19 cellular contexts compared by ENCODE assay signal in genomic region chr7:127346575-127347256, GRCh38. TPM values are rescaled to one million over a fixed set of nuclear protein-coding genes. Genes with fewer than 3 reads are reported as not detected.
DNase-seq lines count a peak whose midpoint lies in the region; ATAC-seq, FAIRE-seq and TF ChIP-seq lines count a peak whose summit lies in the region.
"Had no signal": no experiment of that assay in that cellular context is flagged by ENCODE, and none has a peak within 500 bp of the region (broad histone marks: within the 10 kb centered on the region; RNA-seq: fewer than 3 reads in every experiment).

No MANE protein-coding gene starts in this region.

- TF ChIP-seq RAD21 in K562 (CRISPR knock-in tag; conservative IDR thresholded peaks at IDR 0.05 in 1 of 2, IDR thresholded peaks at IDR 0.05 in 1 of 2), result no peak

- peaks cover 5% of the 10 kb centered on the region for H3K4me1 Mint-ChIP-seq in T-helper 2 cell treated with Interferon-gamma antibody and Interleukin-4, amounts not matched to agents 5 μg/mL and 100 μg/mL, for 36 hours (ENCODE audit: low read depth)
- peaks cover 17 to 31% (median 20%) of the 10 kb centered on the region in 4 donors for H3K4me1 Mint-ChIP-seq in CD4-positive, alpha-beta memory T cell
- H3K4me1 Mint-ChIP-seq in natural killer cell, result peaks cover 9 to 31% of the 10 kb centered on the region in 2 donors

- CTCF ChIA-PET in CD4-positive, alpha-beta memory T cell (lab: Charles Lee; ENCODE audit: partially characterized antibody), result interaction anchor here (0.8 to 4.4 kb wide), 8 partner anchors 24 to 168 kb away, joined by 3 to 44 read pairs (median 4); no protein-coding TSS in a partner anchor
- CTCF ChIA-PET in K562 (lab: Yijun Ruan, JAX; ENCODE audit: low intra/inter-chr PET ratio), result interaction anchor here (0.8 to 2.2 kb wide), 5 partner anchors 44 to 168 kb away, joined by 3 to 17 read pairs (median 8); partner anchors contain the start of gene ZNF800

- H3K36me3 ChIP-seq in CD4-positive, alpha-beta memory T cell (ENCODE audit: insufficient read depth, low read length), result no peaks in the 10 kb centered on the region
- H3K36me3 ChIP-seq in K562 (ENCODE audit: control insufficient read depth, insufficient read depth, low read length) (peaks cover 4% of the 10 kb centered on the region; the same call in 1 of the 3 replicates), prostate gland (no peaks in the 10 kb centered on the region)
- H3K36me3 ChIP-seq: spleen, stomach had no signal

- ATAC-seq in K562, result 0 out of 3 replicates have a peak, but pooled peaks have one; percentile 3
- no peak for ATAC-seq in natural killer cell
- no peak for ATAC-seq in GM21723 (IDR thresholded peaks at IDR 0.05; ENCODE audit: unreplicated experiment)
- no peak for ATAC-seq in GM21367 (IDR thresholded peaks at IDR 0.05; ENCODE audit: unreplicated experiment)

- H3K4me2 ChIP-seq in K562 (ENCODE audit: insufficient read depth, low read length), result no peak overlapping the region

- no peak for FAIRE-seq in K562 (lab: Jason Lieb, UNC)
- FAIRE-seq: A549, G401.6 had no signal

- no peak overlapping the region for H3K27ac ChIP-seq in CD4-positive, alpha-beta memory T cell (ENCODE audit: low read depth, low read length)
- no peak overlapping the region for H3K27ac ChIP-seq in K562 (ENCODE audit: extremely low read depth, low read depth, low read length)
- no peak overlapping the region for H3K27ac ChIP-seq in prostate gland
- H3K27ac ChIP-seq: HL-60, psoas muscle, spleen had no signal

- H3K36me3 Mint-ChIP-seq in T-helper 2 cell treated with Interferon-gamma antibody and Interleukin-4, amounts not matched to agents 5 μg/mL and 100 μg/mL, for 36 hours (ENCODE audit: low read depth), result peaks cover 5% of the 10 kb centered on the region
- H3K36me3 Mint-ChIP-seq in CD4-positive, alpha-beta memory T cell, result peaks cover 3% of the 10 kb centered on the region in 2 donors
- no peaks in the 10 kb centered on the region for H3K36me3 Mint-ChIP-seq in natural killer cell

- BruUV-seq in K562 (replicated peaks; lab: Mats Ljungman, UMichigan), result no TSS peak

- no peaks in the 10 kb centered on the region for H3K79me2 ChIP-seq in K562 (ENCODE audit: control insufficient read depth, insufficient read depth, low read length)

- POLR2A ChIA-PET in CD4-positive, alpha-beta memory T cell (lab: Charles Lee; ENCODE audit: partially characterized antibody), result interaction anchor here (1.7 to 3.5 kb wide), 2 partner anchors 46 to 101 kb away, joined by 10 to 37 read pairs; partner anchors contain the start of gene ZNF800
- POLR2A ChIA-PET in K562 (lab: Yijun Ruan, JAX), result interaction anchor here (1.2 kb wide), 2 partner anchors 8 to 19 kb away, joined by 4 read pairs; no protein-coding TSS in a partner anchor

- H3K27me3 Mint-ChIP-seq in T-helper 2 cell treated with Interferon-gamma antibody and Interleukin-4, amounts not matched to agents 5 μg/mL and 100 μg/mL, for 36 hours (ENCODE audit: low read depth), result peaks cover 21% of the 10 kb centered on the region
- H3K27me3 Mint-ChIP-seq in CD4-positive, alpha-beta memory T cell, result no peaks in the 10 kb centered on the region
- H3K27me3 Mint-ChIP-seq in natural killer cell (ENCODE audit: low read depth in 2 of 2), result peaks cover 0 to 2% of the 10 kb centered on the region in 2 donors

- TF ChIP-seq CTCF in K562 (IDR thresholded peaks at IDR 0.05 in 2 of 3, conservative IDR thresholded peaks at IDR 0.05 in 1 of 3; ENCODE audit: insufficient read depth in 2 of 3, low read depth in 1 of 3, low read length in 3 of 3) (no peak), natural killer cell (IDR thresholded peaks at IDR 0.05) (no peak), prostate gland (IDR thresholded peaks at IDR 0.05) (no peak)

- no peak overlapping the region for H3K9ac ChIP-seq in K562 (ENCODE audit: insufficient read depth in 1 of 2, low read depth in 2 of 2, low read length in 2 of 2)

- intact Hi-C loops in CD4-positive, alpha-beta memory T cell (cut with micrococcal nuclease), result loop anchor here (1.0 to 5.0 kb wide), 6 partner anchors 24 to 241 kb away; partner anchors contain the start of genes ARF5, GCC1, GRM8 and ZNF800
- intact Hi-C loops in K562 (cut with micrococcal nuclease), result loop anchor here (1.0 to 10.0 kb wide), 2 partner anchors 101 to 858 kb away; no protein-coding TSS in a partner anchor
- intact Hi-C loops in natural killer cell (cut with micrococcal nuclease), result loop anchor here (1.0 kb wide), 1 partner anchor 101 kb away; no protein-coding TSS in a partner anchor
- intact Hi-C loops in prostate gland (cut with DNase I), result loop anchor here (10.0 kb wide), 1 partner anchor 168 kb away; no protein-coding TSS in a partner anchor

- no peak overlapping the region for H3K27ac Mint-ChIP-seq in T-helper 2 cell treated with Interferon-gamma antibody and Interleukin-4, amounts not matched to agents 5 μg/mL and 100 μg/mL, for 36 hours
- peak overlapping the region in 4 of 7 donors; percentile 5 to 62 (median 48) for H3K27ac Mint-ChIP-seq in CD4-positive, alpha-beta memory T cell
- peak overlapping the region in 1 of 2 donors; percentile 11 for H3K27ac Mint-ChIP-seq in natural killer cell

- TF ChIP-seq EP300 in K562 (IDR thresholded peaks at IDR 0.05; ENCODE audit: low read length), result no peak

- no peaks in the 10 kb centered on the region for H3K9me1 ChIP-seq in K562 (ENCODE audit: control insufficient read depth, insufficient read depth, low read length)

- H4K20me1 ChIP-seq in K562 (replicated peaks; ENCODE audit: control insufficient read depth, insufficient read depth, low read length), result no peaks in the 10 kb centered on the region

- H3K4me3 ChIP-seq in CD4-positive, alpha-beta memory T cell (ENCODE audit: low read length in 2 of 2), result no peak overlapping the region
- H3K4me3 ChIP-seq in K562, result no peak overlapping the region
- no peak overlapping the region for H3K4me3 ChIP-seq in prostate gland

- no peak overlapping the region for H2AFZ ChIP-seq in K562 (ENCODE audit: low read depth, low read length)

- peaks cover 9% of the 10 kb centered on the region for H3K4me1 ChIP-seq in CD4-positive, alpha-beta memory T cell (ENCODE audit: insufficient read depth, low read length)
- H3K4me1 ChIP-seq in K562 (replicated peaks in 1 of 2; ENCODE audit: control insufficient read depth in 2 of 2, insufficient read depth in 2 of 2, low read length in 2 of 2) (peaks cover 0 to 8% of the 10 kb centered on the region in 2 experiments; a peak in 3 of 5 replicates), prostate gland (replicated peaks) (no peaks in the 10 kb centered on the region)
- H3K4me1 ChIP-seq: A549, psoas muscle had no signal

- peak overlapping the region; percentile 58 for H3K4me3 Mint-ChIP-seq in T-helper 2 cell treated with Interferon-gamma antibody and Interleukin-4, amounts not matched to agents 5 μg/mL and 100 μg/mL, for 36 hours
- H3K4me3 Mint-ChIP-seq in CD4-positive, alpha-beta memory T cell, result peak overlapping the region; percentile 34 to 87 (median 62)
- peak overlapping the region; percentile 80 for H3K4me3 Mint-ChIP-seq in natural killer cell

- no peaks in the 10 kb centered on the region for H3K9me3 Mint-ChIP-seq in T-helper 2 cell treated with Interferon-gamma antibody and Interleukin-4, amounts not matched to agents 5 μg/mL and 100 μg/mL, for 36 hours
- H3K9me3 Mint-ChIP-seq in CD4-positive, alpha-beta memory T cell, result peaks cover 0 to 6% (median 3%) of the 10 kb centered on the region in 8 donors
- no peaks in the 10 kb centered on the region for H3K9me3 Mint-ChIP-seq in natural killer cell

- no peaks in the 10 kb centered on the region for H3K9me3 ChIP-seq in CD4-positive, alpha-beta memory T cell (ENCODE audit: control insufficient read depth in 1 of 2, low read length in 2 of 2)
- H3K9me3 ChIP-seq in K562 (replicated peaks; ENCODE audit: control insufficient read depth, insufficient read depth, low read depth, low read length) (no peaks in the 10 kb centered on the region), prostate gland (no peaks in the 10 kb centered on the region)
- H3K9me3 ChIP-seq: psoas muscle had no signal

- WGBS in K562 (ENCODE audit: insufficient coverage, low coverage, missing lambda C conversion rate), result 44% methylated on average over 9 of the region's 9 CpGs
- WGBS in prostate gland, result 85% methylated on average over 9 of the region's 9 CpGs

- TF ChIP-seq POLR2A in K562 (conservative IDR thresholded peaks at IDR 0.05) (no peak), prostate gland (IDR thresholded peaks at IDR 0.05) (no peak)

- in situ Hi-C loops in K562 (cut with MboI), result no loop called here

- no peak for DNase-seq in T-helper 2 cell treated with Interferon-gamma antibody and Interleukin-4, amounts not matched to agents 5 μg/mL and 100 μg/mL, for 36 hours (ENCODE audit: low spot score)
- DNase-seq in T-helper 2 cell (no peak), K562 (ENCODE audit: extremely low read depth in 1 of 4, low spot score in 3 of 4) (no peak), natural killer cell (no peak), prostate gland (ENCODE audit: low spot score) (no peak)
- DNase-seq in CD4-positive, alpha-beta memory T cell, result no peak
- DNase-seq: central memory CD4-positive, alpha-beta T cell; KG1; NCI-H1092; NCI-H2107; NCI-H748 treated with DMSO at 0.1 percent for 48 hours; psoas muscle; spleen; stomach had no signal

- H3K27me3 ChIP-seq in CD4-positive, alpha-beta memory T cell (ENCODE audit: insufficient read depth, low read length), result no peaks in the 10 kb centered on the region
- H3K27me3 ChIP-seq in K562 (ENCODE audit: control insufficient read depth in 2 of 2, insufficient read depth in 2 of 2, low read length in 2 of 2), result no peaks in the 10 kb centered on the region; a peak in 1 of 5 replicates
- H3K27me3 ChIP-seq in prostate gland (replicated peaks; ENCODE audit: insufficient read depth), result no peaks in the 10 kb centered on the region
- H3K27me3 ChIP-seq: stomach had no signal

RNA-seq across cellular contexts. Expression of gene ZNF800, which starts 45.8 kb away (rescaled TPM):
- total RNA-seq in CD4-positive, alpha-beta memory T cell, result 10 to 100 TPM; 61.3 to 63.3 TPM
- polyA plus RNA-seq in CD4-positive, alpha-beta memory T cell, result 10 to 100 TPM; 25.6 to 59.4 TPM
- total RNA-seq in K562 (2011; cell fraction: chromatin; rRNA removed; ENCODE audit: low replicate concordance), result 28.7 and 131 TPM in 2 replicates
- total RNA-seq in K562 (2011; cell fraction: nucleolus; rRNA removed), result 19.2 and 29.9 TPM in 2 replicates
- 38.3 and 60.6 TPM in 2 replicates for total RNA-seq in K562 (2011; cell fraction: nucleoplasm; rRNA removed)
- total RNA-seq in K562 (2014; rRNA removed) (21.0 and 25.2 TPM in 2 replicates), K562 (2014; rRNA removed; fragmentation: Illumina TruSeq; extraction: Trizol) (46.1 and 51.1 TPM in 2 replicates), K562 (2015; rRNA removed; fragmentation: Illumina TruSeq; extraction: Trizol) (54.0 and 58.3 TPM in 2 replicates), K562 (2021) (48.5 and 50.2 TPM in 2 replicates), natural killer cell (100 to 1,000 TPM in 2 of 3 donors, 10 to 100 TPM in 1; 93.3 to 107 (median 101) TPM), prostate gland (10 to 100 TPM; 29.8 to 33.9 TPM)
- polyA plus RNA-seq in K562 (2011; rRNA removed) (23.8 and 33.4 TPM in 2 replicates), K562 (2014; fragmentation: Illumina TruSeq; extraction: Trizol) (29.0 and 46.7 TPM in 2 replicates), K562 (2014; fragmentation: Nextera tagmentation; extraction: Ambion mirVana) (1 to 10 TPM; 7.5 to 9.3 TPM), K562 (2014; rRNA removed) (18.9 and 19.3 TPM in 2 replicates)
- 12.3 and 14.2 TPM in 2 replicates for polyA plus RNA-seq in K562 (2011; cell fraction: cytosol; rRNA removed)
- 53.9 and 61.4 TPM in 2 replicates for polyA plus RNA-seq in K562 (2011; cell fraction: nucleus; rRNA removed)
- polyA plus RNA-seq in K562 (2012), result 19.6 and 27.8 TPM in 2 replicates
- 61.9 and 63.0 TPM in 2 replicates for polyA minus RNA-seq in K562 (2011; rRNA and poly(A)+ RNA removed)
- polyA minus RNA-seq in K562 (2011; cell fraction: cytosol; rRNA and poly(A)+ RNA removed), result 22.8 and 31.1 TPM in 2 replicates
- polyA minus RNA-seq in K562 (2011; cell fraction: nucleus; rRNA and poly(A)+ RNA removed), result 83.5 and 119 TPM in 2 replicates
